10 cellular contexts compared by ENCODE assay signal in genomic region chr13:110109910-110110309, GRCh38.
DNase-seq lines count a peak whose midpoint lies in the region; ATAC-seq, FAIRE-seq and TF ChIP-seq lines count a peak whose summit lies in the region.
"Had no signal": no experiment of that assay in that cellular context is flagged by ENCODE, and none has a peak within 500 bp of the region (broad histone marks: within the 10 kb centered on the region; RNA-seq: fewer than 3 reads in every experiment).

No MANE protein-coding gene starts in this region.

- peak overlapping the region; percentile 76 to 95 (median 92) for H3K4me2 ChIP-seq in BLaER1 treated with 17β-estradiol and CSF1 and Interleukin-3, amounts not matched to agents 10 nM and 100 nM
- H3K4me2 ChIP-seq in SK-N-SH, result peak overlapping the region; percentile 67
- no peak overlapping the region for H3K4me2 ChIP-seq in parathyroid adenoma (ENCODE audit: low read length)

- H3K27me3 ChIP-seq in BLaER1 treated with 17β-estradiol and CSF1 and Interleukin-3, amounts not matched to agents 10 nM and 100 nM, result no peaks in the 10 kb centered on the region
- H3K27me3 ChIP-seq in SK-N-SH (ENCODE audit: insufficient read depth) (no peaks in the 10 kb centered on the region), parathyroid adenoma (ENCODE audit: control insufficient read depth, insufficient read depth, low read length) (no peaks in the 10 kb centered on the region)
- H3K27me3 ChIP-seq: suprapubic skin had no signal

- no peak for FAIRE-seq in frontal cortex (lab: Jason Lieb, UNC)
- FAIRE-seq: G401.6 had no signal

- peak overlapping the region in 7 of 10 experiments; percentile 31 to 49 (median 42); a peak in 12 of 20 replicates for H3K4me3 ChIP-seq in BLaER1 treated with 17β-estradiol and CSF1 and Interleukin-3, amounts not matched to agents 10 nM and 100 nM
- H3K4me3 ChIP-seq in SK-N-SH (ENCODE audit: low read depth in 2 of 2, low read length in 1 of 2), result no peak overlapping the region
- H3K4me3 ChIP-seq in parathyroid adenoma (ENCODE audit: low read depth, low read length), result no peak overlapping the region
- H3K4me3 ChIP-seq: suprapubic skin had no signal

- CTCF ChIA-PET in SK-N-SH (lab: Yijun Ruan, JAX), result interaction anchor here (1.2 to 1.6 kb wide), 6 partner anchors 44 to 1194 kb away, joined by 4 to 12 read pairs (median 6); no protein-coding TSS in a partner anchor

- TF ChIP-seq EP300 in SK-N-SH (IDR thresholded peaks at IDR 0.05; ENCODE audit: borderline replicate concordance in 1 of 2, low read depth in 1 of 2, low read length in 1 of 2), result peak in 1 of 2 experiments; percentile 66; a peak in 1 of 4 replicates

- WGBS in SK-N-SH (ENCODE audit: low lambda C conversion rate), result 57% methylated on average over 15 of the region's 15 CpGs

- H3K79me2 ChIP-seq in SK-N-SH (ENCODE audit: insufficient read depth), result no peaks in the 10 kb centered on the region
- no peaks in the 10 kb centered on the region for H3K79me2 ChIP-seq in parathyroid adenoma

- H3K9ac ChIP-seq in BLaER1 treated with 17β-estradiol and CSF1 and Interleukin-3, amounts not matched to agents 10 nM and 100 nM, result peak overlapping the region in 6 of 11 experiments; percentile 47 to 78 (median 66); a peak in 12 of 22 replicates
- H3K9ac ChIP-seq in SK-N-SH, result no peak overlapping the region; the same call in 1 of the 2 replicates
- H3K9ac ChIP-seq in parathyroid adenoma, result no peak overlapping the region

- peak overlapping the region in 6 of 11 experiments; percentile 57 to 86 (median 78); a peak in 12 of 22 replicates for H3K27ac ChIP-seq in BLaER1 treated with 17β-estradiol and CSF1 and Interleukin-3, amounts not matched to agents 10 nM and 100 nM
- H3K27ac ChIP-seq in SK-N-SH (ENCODE audit: low read depth in 2 of 2, low read length in 1 of 2) (peak overlapping the region; percentile 4 to 73; a peak in 3 of 4 replicates), parathyroid adenoma (no peak overlapping the region)
- H3K27ac ChIP-seq: suprapubic skin had no signal

- TF ChIP-seq CTCF in SK-N-SH (IDR thresholded peaks at IDR 0.05) (no peak), parathyroid adenoma (IDR thresholded peaks at IDR 0.05) (no peak)

- no peaks in the 10 kb centered on the region for H3K36me3 ChIP-seq in BLaER1 treated with 17β-estradiol and CSF1 and Interleukin-3, amounts not matched to agents 10 nM and 100 nM
- H3K36me3 ChIP-seq in SK-N-SH (replicated peaks in 1 of 2; ENCODE audit: control insufficient read depth in 1 of 2, insufficient read depth in 2 of 2, low read length in 1 of 2), result no peaks in the 10 kb centered on the region
- no peaks in the 10 kb centered on the region for H3K36me3 ChIP-seq in parathyroid adenoma (ENCODE audit: control insufficient read depth, insufficient read depth, low read length)
- H3K36me3 ChIP-seq: suprapubic skin had no signal

- H4K20me1 ChIP-seq in BLaER1 treated with 17β-estradiol and CSF1 and Interleukin-3, amounts not matched to agents 10 nM and 100 nM, result no peaks in the 10 kb centered on the region
- H4K20me1 ChIP-seq in SK-N-SH (ENCODE audit: insufficient read depth), result no peaks in the 10 kb centered on the region

- ATAC-seq in GM21423 (IDR thresholded peaks at IDR 0.05; ENCODE audit: unreplicated experiment) (no peak), GM18909 (IDR thresholded peaks at IDR 0.05; ENCODE audit: poor library complexity, unreplicated experiment) (no peak)

- H3F3A ChIP-seq in SK-N-SH (replicated peaks; ENCODE audit: insufficient read depth), result peaks cover 14% of the 10 kb centered on the region

- DNase-seq in SK-N-SH, result no peak
- DNase-seq in frontal cortex (ENCODE audit: low spot score in 2 of 2), result peak; percentile 51 to 58
- DNase-seq in iPS-NIHi11 (ENCODE audit: low spot score), result no peak
- no peak for DNase-seq in NCI-H1417 (lab: John Stamatoyannopoulos, UW)

- 0 out of 22 replicates have a peak, but pooled peaks cover 0 to 3% (median 0%) of the 10 kb centered on the region in 11 experiments for H3K9me3 ChIP-seq in BLaER1 treated with 17β-estradiol and CSF1 and Interleukin-3, amounts not matched to agents 10 nM and 100 nM (replicated peaks in 1 of 11)
- H3K9me3 ChIP-seq in SK-N-SH (no peaks in the 10 kb centered on the region), parathyroid adenoma (ENCODE audit: control insufficient read depth, low read length) (no peaks in the 10 kb centered on the region)
- H3K9me3 ChIP-seq: suprapubic skin had no signal

- no peaks in the 10 kb centered on the region for H3K9me2 ChIP-seq in SK-N-SH

- no peak for TF ChIP-seq RAD21 in SK-N-SH (IDR thresholded peaks at IDR 0.05; ENCODE audit: low read length)

- H2AFZ ChIP-seq in SK-N-SH (ENCODE audit: low read depth) (peak overlapping the region; percentile 90), parathyroid adenoma (peak overlapping the region; percentile 22)

- H3K4me1 ChIP-seq in BLaER1 treated with 17β-estradiol and CSF1 and Interleukin-3, amounts not matched to agents 10 nM and 100 nM, result peaks cover 33 to 74% (median 63%) of the 10 kb centered on the region in 10 experiments
- H3K4me1 ChIP-seq in SK-N-SH (ENCODE audit: control insufficient read depth in 1 of 2, insufficient read depth in 2 of 2, low read depth in 1 of 2, low read length in 1 of 2) (peaks cover 6 to 25% of the 10 kb centered on the region in 2 experiments; a peak in 3 of 4 replicates), parathyroid adenoma (no peaks in the 10 kb centered on the region)

- POLR2A ChIA-PET in SK-N-SH (lab: Yijun Ruan, JAX), result no interaction called here

TF ChIP-seq in SK-N-SH, 30 proteins besides CTCF, POLR2A, EP300 and RAD21 (continues in another document):
- TF ChIP-seq TEAD4 (IDR thresholded peaks at IDR 0.05; ENCODE audit: borderline replicate concordance, insufficient read depth), result no peak
- no peak for TF ChIP-seq RXRA (IDR thresholded peaks at IDR 0.05; ENCODE audit: borderline replicate concordance, low read depth)
- no peak for TF ChIP-seq NRF1 (IDR thresholded peaks at IDR 0.05; ENCODE audit: low read depth, low read length)
- TF ChIP-seq NFIC (IDR thresholded peaks at IDR 0.05; ENCODE audit: borderline replicate concordance), result peak; percentile 68; the same call in 1 of the 2 replicates
- 0 out of 2 replicates have a peak, but pooled peaks have one; percentile 40 for TF ChIP-seq REST (IDR thresholded peaks at IDR 0.05; ENCODE audit: low read depth, low read length)
- no peak for TF ChIP-seq USF2 (IDR thresholded peaks at IDR 0.05; ENCODE audit: borderline replicate concordance, low read depth, low read length)
- TF ChIP-seq POLR2AphosphoS5 (IDR thresholded peaks at IDR 0.05; ENCODE audit: low read depth, low read length), result no peak
- TF ChIP-seq MEF2A (IDR thresholded peaks at IDR 0.05; ENCODE audit: borderline replicate concordance, low read depth), result no peak
- no peak for TF ChIP-seq YY1 (IDR thresholded peaks at IDR 0.05; ENCODE audit: low read depth)
- peak; percentile 40; the same call in 1 of the 2 replicates for TF ChIP-seq SIN3A (IDR thresholded peaks at IDR 0.05; ENCODE audit: borderline replicate concordance, low read depth, low read length)
- TF ChIP-seq SMC3 (IDR thresholded peaks at IDR 0.05; ENCODE audit: low read depth, low read length), result no peak
- no peak for TF ChIP-seq IRF3 (IDR thresholded peaks at IDR 0.05; ENCODE audit: low read depth, low read length)
- TF ChIP-seq GATA2 (CRISPR knock-in tag; IDR thresholded peaks at IDR 0.05), result no peak

Comparison
In these comparisons a context has a peak if more than half of its experiments do, and no peak if none do; other contexts are left out.
1. H3K4me3 ChIP-seq: peak in BLaER1 treated with 17β-estradiol and CSF1 and Interleukin-3, amounts not matched to agents 10 nM and 100 nM (7 of 10); none in SK-N-SH (0 of 2) and parathyroid adenoma (single experiment).
2. H3K9ac ChIP-seq: peak in BLaER1 treated with 17β-estradiol and CSF1 and Interleukin-3, amounts not matched to agents 10 nM and 100 nM (6 of 11); none in SK-N-SH (single experiment) and parathyroid adenoma (single experiment).
3. DNase-seq: peak in frontal cortex (2 of 2); none in SK-N-SH (single experiment), iPS-NIHi11 (single experiment) and NCI-H1417 (0 of 3).